ENCODE assay signal across 9 cellular contexts in genomic region chr10:103278862-103279298, GRCh38. TPM values are rescaled to one million over a fixed set of nuclear protein-coding genes. Genes with fewer than 3 reads are reported as not detected.
DNase-seq lines count a peak whose midpoint lies in the region; ATAC-seq and TF ChIP-seq lines count a peak whose summit lies in the region.
"Had no signal": no experiment of that assay in that cellular context is flagged by ENCODE, and none has a peak within 500 bp of the region (broad histone marks: within the 10 kb centered on the region; RNA-seq: fewer than 3 reads in every experiment).

No MANE protein-coding gene starts in this region.

- H3K36me3 Mint-ChIP-seq in type B pancreatic cell = peaks cover 4% of the 10 kb centered on the region

- H3K27ac ChIP-seq in SJCRH30 (no peak overlapping the region), left lung (no peak overlapping the region)
- H3K27ac ChIP-seq: SJSA1 had no signal

- DNase-seq in NCI-H1417 (lab: John Stamatoyannopoulos, UW) (peak in 2 of 3 experiments; percentile 24 to 51), NCI-H1417 treated with DMSO at 0.1 percent for 48 hours (lab: John Stamatoyannopoulos, UW) (no peak), SJCRH30 (peak; percentile 48 to 60), astrocyte of the hippocampus (ENCODE audit: low read depth, low spot score) (peak; percentile 75), left lung (peak in 1 of 2 donors; percentile 40), type B pancreatic cell (ENCODE audit: extremely low spot score, unreplicated experiment) (peak; percentile 79), NCI-H1694 (lab: John Stamatoyannopoulos, UW) (no peak), lower leg skin (ENCODE audit: low spot score in 2 of 2) (no peak)

- H3K27me3 Mint-ChIP-seq in type B pancreatic cell = peaks cover 67% of the 10 kb centered on the region

- H3K9me3 ChIP-seq in SJCRH30 (replicated peaks) = no peaks in the 10 kb centered on the region
- H3K9me3 ChIP-seq in left lung = no peaks in the 10 kb centered on the region

- no peak for TF ChIP-seq POLR2A in lower leg skin (IDR thresholded peaks at IDR 0.05)

- no peaks in the 10 kb centered on the region for H3K27me3 ChIP-seq in SJCRH30
- peaks cover 42 to 95% of the 10 kb centered on the region in 2 donors for H3K27me3 ChIP-seq in left lung

- peak; percentile 51 for ATAC-seq in left lung

- H3K9me3 Mint-ChIP-seq in type B pancreatic cell = peaks cover 5% of the 10 kb centered on the region

- H3K4me3 Mint-ChIP-seq in type B pancreatic cell = peak overlapping the region; percentile 90

- TF ChIP-seq CTCF in left lung (IDR thresholded peaks at IDR 0.05) = no peak
- TF ChIP-seq CTCF in type B pancreatic cell (conservative IDR thresholded peaks at IDR 0.05) = no peak
- TF ChIP-seq CTCF in lower leg skin (IDR thresholded peaks at IDR 0.05) = no peak

- H3K27ac Mint-ChIP-seq in type B pancreatic cell = peak overlapping the region; percentile 70

- peaks cover 4% of the 10 kb centered on the region; the same call in 1 of the 2 replicates for H3K4me1 ChIP-seq in SJCRH30
- peaks cover 2 to 14% of the 10 kb centered on the region in 2 donors for H3K4me1 ChIP-seq in left lung

- H3K36me3 ChIP-seq in SJCRH30 (no peaks in the 10 kb centered on the region), left lung (no peaks in the 10 kb centered on the region)
- H3K36me3 ChIP-seq: SJSA1 had no signal

- WGBS in lower leg skin, 2 donors = 1 to 6% methylated on average over 11 of the region's 11 CpGs

- peaks cover 11% of the 10 kb centered on the region for H3K4me1 Mint-ChIP-seq in type B pancreatic cell (ENCODE audit: unreplicated experiment)

- H3K4me3 ChIP-seq in SJCRH30 (no peak overlapping the region), left lung (no peak overlapping the region), lower leg skin (ENCODE audit: low read depth, poor library complexity, severe bottlenecking) (no peak overlapping the region)
- H3K4me3 ChIP-seq: SJSA1 had no signal

- intact Hi-C loops in left lung (cut with DNase I) (no loop called here), lower leg skin (cut with DNase I; ENCODE audit: low total_unique reads) (no loop called here)

RNA-seq across cellular contexts. Expression of gene INA, which starts 1.9 kb away (rescaled TPM):
- total RNA-seq in SJCRH30 (2014; rRNA removed; shearing (Covaris generic)) = not detected in 2 replicates
- under 1 TPM; 0.08 to 0.26 TPM for total RNA-seq in left lung
- 9.4 and 38.0 TPM in 2 replicates for total RNA-seq in type B pancreatic cell (ENCODE audit: low replicate concordance)
- 1 to 10 TPM in 2 of 4 donors, under 1 TPM in 2; 0.30 to 2.5 (median 1.1) TPM for total RNA-seq in lower leg skin

RNA-seq across cellular contexts. Expression of gene RPEL1, which starts 33.2 kb away (rescaled TPM):
- not detected in 2 replicates for total RNA-seq in SJCRH30 (2014; rRNA removed; shearing (Covaris generic))
- total RNA-seq in left lung (under 1 TPM; 0.12 to 0.13 TPM), type B pancreatic cell (ENCODE audit: low replicate concordance) (not detected in 2 replicates), lower leg skin (not detected)

Comparison
In these comparisons a context has a peak if more than half of its experiments do, and no peak if none do; other contexts are left out.
1. DNase-seq: peak in NCI-H1417 (2 of 3), SJCRH30 (2 of 2), astrocyte of the hippocampus (single experiment) and type B pancreatic cell (single experiment); none in NCI-H1417 treated with DMSO at 0.1 percent for 48 hours (single experiment), NCI-H1694 (single experiment) and lower leg skin (0 of 2).